ENCODE assay signal across 8 cellular contexts in genomic region chr14:91060472-91061308, GRCh38.
A peak's percentile ranks its signal among the peaks of the same experiment; 100 is the strongest.
DNase-seq lines count a peak whose midpoint lies in the region; ATAC-seq and FAIRE-seq lines count a peak whose summit lies in the region.

Gene RPS6KA5 (minus strand): TSS chr14:91060641. CDS start chr14:91060434, 207 bp downstream.

- no peaks in the 10 kb centered on the region for H3K27me3 Mint-ChIP-seq in effector memory CD8-positive, alpha-beta T cell
- no peaks in the 10 kb centered on the region for H3K27me3 Mint-ChIP-seq in memory B cell

- peaks cover 6 to 10% of the 10 kb centered on the region in 2 donors for H3K9me3 Mint-ChIP-seq in effector memory CD8-positive, alpha-beta T cell
- no peaks in the 10 kb centered on the region for H3K9me3 Mint-ChIP-seq in memory B cell

- FAIRE-seq in HTR-8/SVneo (lab: Jason Lieb, UNC): peak; percentile 98

- H3K4me3 Mint-ChIP-seq in effector memory CD8-positive, alpha-beta T cell: no peak within 1 kb of the TSS
- H3K4me3 Mint-ChIP-seq in memory B cell: peak within 1 kb of the TSS; percentile 87

- peaks cover 42 to 53% of the 10 kb centered on the region in 2 donors for H3K4me1 Mint-ChIP-seq in effector memory CD8-positive, alpha-beta T cell (ENCODE audit: low read depth in 2 of 2)
- peaks cover 36% of the 10 kb centered on the region for H3K4me1 Mint-ChIP-seq in memory B cell

- DNase-seq in COLO829 (ENCODE audit: low spot score) (peak; percentile 98), HTR-8/SVneo (ENCODE audit: insufficient read length, low spot score) (peak; percentile 97), NOMO-1 treated with dmso at 0.1 percent for 144 hours (lab: John Stamatoyannopoulos, UW; ENCODE audit: unreplicated experiment) (peak; percentile 100), memory B cell (ENCODE audit: low spot score in 2 of 2) (peak; percentile 92 to 99)
- peak; percentile 80 to 99 (median 98) for DNase-seq in activated CD8-positive, alpha-beta memory T cell treated with anti-CD3 and anti-CD28 coated beads for 48 hours (ENCODE audit: low read depth in 2 of 3, low spot score in 2 of 3)
- DNase-seq in effector memory CD8-positive, alpha-beta T cell: peak; percentile 98 to 100 (median 99)
- DNase-seq in stimulated activated CD8-positive, alpha-beta memory T cell treated with anti-CD3 and anti-CD28 coated beads, Interleukin-12 subunit alpha, Interleukin-12 subunit beta, amount 100 ng/mL, for 24 hours (ENCODE audit: extremely low read depth): peak; percentile 100

- no peak within 1 kb of the TSS for H3K27ac Mint-ChIP-seq in effector memory CD8-positive, alpha-beta T cell
- H3K27ac Mint-ChIP-seq in memory B cell: no peak within 1 kb of the TSS

- peak; percentile 85 for ATAC-seq in GM21367 (IDR thresholded peaks at IDR 0.05; ENCODE audit: unreplicated experiment)
- ATAC-seq in effector memory CD8-positive, alpha-beta T cell (replicated peaks): peak; percentile 77
- ATAC-seq in memory B cell (ENCODE audit: low read depth): peak; percentile 75

- peaks cover 15% of the 10 kb centered on the region for H3K36me3 Mint-ChIP-seq in effector memory CD8-positive, alpha-beta T cell (ENCODE audit: insufficient read depth)
- H3K36me3 Mint-ChIP-seq in memory B cell: peaks cover 9% of the 10 kb centered on the region

Comparison
In these comparisons a context has a peak if more than half of its experiments do, and no peak if none do; other contexts are left out.
1. Peak in every context shown above with its lines: DNase-seq and ATAC-seq.